Comparison of ENCODE assay signal across 8 cellular contexts in the genomic region with DNA sequence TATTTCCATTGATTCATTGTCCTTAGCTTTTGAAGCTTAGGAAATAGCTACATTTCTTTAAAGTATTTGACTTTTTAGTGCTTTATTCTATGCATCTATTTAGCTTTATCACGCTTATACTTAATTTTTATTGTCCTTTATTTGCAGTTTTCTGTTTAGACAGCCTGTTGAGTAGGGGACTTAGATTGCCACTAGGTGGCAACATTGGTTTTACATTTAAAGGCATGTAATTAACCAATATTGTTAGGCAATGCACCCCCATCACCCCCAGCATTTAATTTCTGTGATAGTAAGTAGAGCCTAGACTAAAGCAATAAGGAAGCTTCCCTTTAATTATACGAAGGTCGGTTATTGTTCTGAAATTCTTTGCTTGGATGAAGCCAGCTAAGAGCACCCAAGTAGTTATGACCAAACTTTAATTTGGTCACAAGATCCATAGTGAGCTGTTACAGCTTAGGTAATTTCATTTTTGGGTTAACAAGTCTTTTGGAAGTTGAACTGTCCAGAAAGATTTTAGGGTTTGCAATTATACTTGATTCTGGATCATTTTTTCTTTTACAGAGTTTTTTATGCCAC. TPM values are rescaled to one million over a fixed set of nuclear protein-coding genes. Genes with fewer than 3 reads are reported as not detected.
A peak's percentile ranks its signal among the peaks of the same experiment; 100 is the strongest.
DNase-seq lines count a peak whose midpoint lies in the region; ATAC-seq and TF ChIP-seq lines count a peak whose summit lies in the region.

No MANE protein-coding gene starts in this region.

- ATAC-seq in PC-3, result peak; percentile 81
- ATAC-seq in HG03439 (IDR thresholded peaks at IDR 0.05; ENCODE audit: unreplicated experiment), result no peak

- H3K36me3 Mint-ChIP-seq in neural progenitor cell, result peaks cover 8% of the 10 kb centered on the region

- CTCF ChIA-PET in HEK293 (lab: Yijun Ruan, JAX) (interaction anchor here (0.5 to 5.6 kb wide), 26 partner anchors 9 to 736 kb away, joined by 3 to 84 read pairs (median 4); no protein-coding TSS in a partner anchor), PC-3 (lab: Charles Lee) (interaction anchor here (0.6 to 1.5 kb wide), 4 partner anchors 32 to 191 kb away, joined by 3 to 16 read pairs (median 4); no protein-coding TSS in a partner anchor)

- H3K4me1 Mint-ChIP-seq in neural progenitor cell, result peaks cover 3% of the 10 kb centered on the region

- H3K27me3 ChIP-seq in PC-3 (ENCODE audit: low read length) (no peaks in the 10 kb centered on the region), neural progenitor cell (no peaks in the 10 kb centered on the region)

- no peaks in the 10 kb centered on the region for H3K9me3 Mint-ChIP-seq in neural progenitor cell

- H3K36me3 ChIP-seq in HEK293 (ENCODE audit: control insufficient read depth in 2 of 2, insufficient read depth in 1 of 2, low read length in 2 of 2) (no peaks in the 10 kb centered on the region), PC-3 (ENCODE audit: low read depth, low read length) (no peaks in the 10 kb centered on the region), neural progenitor cell (no peaks in the 10 kb centered on the region)

- H3F3A ChIP-seq in PC-3 (ENCODE audit: low read length, unreplicated experiment) (no peaks in the 10 kb centered on the region), neural progenitor cell (ENCODE audit: low read depth) (no peaks in the 10 kb centered on the region)

- no peak overlapping the region for H3K4me3 Mint-ChIP-seq in neural progenitor cell

- intact Hi-C loops in PC-3 (cut with micrococcal nuclease), result loop anchor here (1.0 kb wide), 2 partner anchors 173 to 188 kb away; no protein-coding TSS in a partner anchor

- H3K27ac ChIP-seq in HEK293 (ENCODE audit: extremely low read depth, low read depth, low read length) (no peak overlapping the region), PC-3 (ENCODE audit: low read length) (no peak overlapping the region), neural progenitor cell (no peak overlapping the region)

- H3K4me1 ChIP-seq in HEK293 (ENCODE audit: control insufficient read depth, insufficient read depth, low read length) (no peaks in the 10 kb centered on the region), PC-3 (ENCODE audit: insufficient read depth, low read length) (no peaks in the 10 kb centered on the region), neural progenitor cell (peaks cover 6% of the 10 kb centered on the region)

- no peaks in the 10 kb centered on the region for H3K9me2 ChIP-seq in PC-3 (replicated peaks; ENCODE audit: low read length)

- no TSS peak for BruUV-seq in PC-3 (replicated peaks; lab: Mats Ljungman, UMichigan)

- H3K27ac Mint-ChIP-seq in neural progenitor cell, result no peak overlapping the region

- H3K4me2 ChIP-seq in PC-3 (ENCODE audit: low read length) (no peak overlapping the region), neural progenitor cell (no peak overlapping the region)

- peaks cover 4% of the 10 kb centered on the region for H3K27me3 Mint-ChIP-seq in neural progenitor cell (ENCODE audit: insufficient read depth, low read depth)

- no peaks in the 10 kb centered on the region for H4K20me1 ChIP-seq in PC-3 (ENCODE audit: low read length)
- H4K20me1 ChIP-seq in neural progenitor cell (ENCODE audit: low read depth), result no peaks in the 10 kb centered on the region

- H3K79me2 ChIP-seq in PC-3 (ENCODE audit: low read length) (no peaks in the 10 kb centered on the region), neural progenitor cell (ENCODE audit: low read depth) (no peaks in the 10 kb centered on the region)

- POLR2A ChIA-PET in HEK293 (lab: Yijun Ruan, JAX), result no interaction called here
- POLR2A ChIA-PET in PC-3 (lab: Charles Lee; ENCODE audit: unreplicated experiment), result interaction anchor here (0.5 to 0.6 kb wide), 2 partner anchors 162 to 188 kb away, joined by 3 to 6 read pairs; no protein-coding TSS in a partner anchor

- TF ChIP-seq CTCF in HEK293 (tag by site-specific recombination; IDR thresholded peaks at IDR 0.05) (no peak), PC-3 (conservative IDR thresholded peaks at IDR 0.05; ENCODE audit: low read depth, low read length) (peak; percentile 89), epithelial cell of proximal tubule (conservative IDR thresholded peaks at IDR 0.05; ENCODE audit: low read depth, low read length) (peak; percentile 83), neural progenitor cell (IDR thresholded peaks at IDR 0.05) (peak; percentile 82)

- H3K9ac ChIP-seq in PC-3 (ENCODE audit: low read length) (no peak overlapping the region), neural progenitor cell (no peak overlapping the region)

- no peak overlapping the region for H2AFZ ChIP-seq in PC-3 (ENCODE audit: low read length)
- H2AFZ ChIP-seq in neural progenitor cell (replicated peaks), result no peak overlapping the region

- DNase-seq in CD1c-positive myeloid dendritic cell (ENCODE audit: extremely low spot score) (peak; percentile 32), PC-3 (peak; percentile 51), epithelial cell of proximal tubule (ENCODE audit: low read depth) (peak; percentile 12), neural progenitor cell (ENCODE audit: low spot score) (peak; percentile 67), COLO668 (lab: John Stamatoyannopoulos, UW; ENCODE audit: unreplicated experiment) (no peak), T1000 (lab: John Stamatoyannopoulos, UW) (no peak)

- H3K9me3 ChIP-seq in HEK293 (ENCODE audit: control insufficient read depth, insufficient read depth, low read depth, low read length) (no peaks in the 10 kb centered on the region), PC-3 (ENCODE audit: low read length) (no peaks in the 10 kb centered on the region), neural progenitor cell (ENCODE audit: low read depth) (no peaks in the 10 kb centered on the region)

- H3K4me3 ChIP-seq in HEK293 (ENCODE audit: low read depth, low read length), result no peak overlapping the region
- no peak overlapping the region for H3K4me3 ChIP-seq in PC-3 (ENCODE audit: low read length)
- H3K4me3 ChIP-seq in epithelial cell of proximal tubule (ENCODE audit: low read depth, low read length), result no peak overlapping the region
- H3K4me3 ChIP-seq in neural progenitor cell, result no peak overlapping the region

TF ChIP-seq in HEK293, 187 proteins besides CTCF, POLR2A, EP300 and RAD21:
- no peak for TF ChIP-seq ZNF610 (tag by site-specific recombination; IDR thresholded peaks at IDR 0.05; ENCODE audit: borderline replicate concordance)
- peak; percentile 69 for TF ChIP-seq ZNF654 (tag by site-specific recombination; IDR thresholded peaks at IDR 0.05; ENCODE audit: low read depth)
- no peak for TF ChIP-seq ZNF629 (tag by site-specific recombination; IDR thresholded peaks at IDR 0.05)
- TF ChIP-seq SCRT1 (tag by site-specific recombination; IDR thresholded peaks at IDR 0.05; ENCODE audit: borderline replicate concordance), result 0 out of 2 replicates have a peak, but pooled peaks have one; percentile 42
- no peak for TF ChIP-seq ZNF366 (tag by site-specific recombination; conservative IDR thresholded peaks at IDR 0.05)
- no peak for TF ChIP-seq ZBTB26 (tag by site-specific recombination; optimal IDR thresholded peaks at IDR 0.05)
- TF ChIP-seq RBAK (tag by site-specific recombination; IDR thresholded peaks at IDR 0.05), result no peak
- no peak for TF ChIP-seq ZIC2 (tag by site-specific recombination; IDR thresholded peaks at IDR 0.05)
- peak; percentile 74 for TF ChIP-seq SCRT2 (tag by site-specific recombination; IDR thresholded peaks at IDR 0.05)
TF ChIP-seq in HEK293: peak in this region for 3.

RNA-seq across cellular contexts. Expression of gene B3GLCT, which starts 36.5 kb away (rescaled TPM):
- 3.2 TPM in 2 replicates for total RNA-seq in PC-3 (2014; rRNA removed)
- 5.8 and 7.7 TPM in 2 replicates for total RNA-seq in epithelial cell of proximal tubule
- total RNA-seq in neural progenitor cell (ENCODE audit: low replicate concordance), result 11.0 and 16.9 TPM in 2 replicates

Comparison
In these comparisons a context has a peak if more than half of its experiments do, and no peak if none do; other contexts are left out.
1. DNase-seq: peak in CD1c-positive myeloid dendritic cell (single experiment), PC-3 (single experiment), epithelial cell of proximal tubule (single experiment) and neural progenitor cell (single experiment); none in COLO668 (single experiment) and T1000 (single experiment).